In the genomic region with DNA sequence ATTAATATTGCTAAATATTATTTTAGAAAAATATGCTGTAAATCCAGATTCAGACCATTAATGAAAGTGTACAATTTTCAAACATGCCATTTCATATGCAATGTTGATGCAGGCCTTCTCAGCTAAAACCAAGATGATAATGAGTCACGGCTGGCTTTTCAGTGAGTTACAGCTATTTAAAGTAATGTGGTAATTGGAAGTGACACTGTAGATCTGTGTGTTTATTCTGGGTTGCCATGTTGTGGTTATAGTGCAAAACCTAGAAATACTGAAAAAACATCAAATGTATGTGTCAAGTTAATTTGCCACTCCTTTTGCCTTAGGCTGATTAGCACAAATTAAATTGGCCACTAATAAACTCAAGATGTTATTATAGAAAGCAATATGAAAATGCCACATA, we compare ENCODE assay signal across 18 cellular contexts.
A peak's percentile ranks its signal among the peaks of the same experiment; 100 is the strongest.
DNase-seq lines count a peak whose midpoint lies in the region; ATAC-seq and TF ChIP-seq lines count a peak whose summit lies in the region.
"Had no signal": no experiment of that assay in that cellular context is flagged by ENCODE, and none has a peak within 500 bp of the region (broad histone marks: within the 10 kb centered on the region; RNA-seq: fewer than 3 reads in every experiment).

No MANE protein-coding gene starts in this region.

- no peaks in the 10 kb centered on the region for H3K36me3 ChIP-seq in osteoblast (ENCODE audit: insufficient read depth, low read length)
- H3K36me3 ChIP-seq: esophagus squamous epithelium, spleen had no signal

- H3K9me3 Mint-ChIP-seq in activated T-cell treated with anti-CD3 and anti-CD28 coated beads, Interleukin-2, amount 50 U/mL, for 24 hours, result no peaks in the 10 kb centered on the region
- no peaks in the 10 kb centered on the region for H3K9me3 Mint-ChIP-seq in activated T-cell treated with anti-CD3 and anti-CD28 coated beads, Interleukin-2, amount 50 U/mL, for 4 hours
- H3K9me3 Mint-ChIP-seq: WTC11 had no signal

- ATAC-seq in activated T-cell treated with anti-CD3 and anti-CD28 coated beads, Interleukin-2, amount 50 U/mL, for 4 hours, result no peak
- ATAC-seq: CD8-positive, alpha-beta T cell; naive thymus-derived CD4-positive, alpha-beta T cell; WTC11 had no signal

- H3K27ac ChIP-seq in osteoblast (ENCODE audit: low read depth, low read length), result peak overlapping the region; percentile 89
- H3K27ac ChIP-seq: esophagus squamous epithelium, spleen had no signal

- TF ChIP-seq CTCF in osteoblast (IDR thresholded peaks at IDR 0.05; ENCODE audit: extremely low read depth, low read depth, low read length), result no peak

- H3K27ac Mint-ChIP-seq in activated T-cell treated with anti-CD3 and anti-CD28 coated beads, Interleukin-2, amount 50 U/mL, for 24 hours, result no peak overlapping the region
- H3K27ac Mint-ChIP-seq: CD8-positive, alpha-beta T cell; naive thymus-derived CD4-positive, alpha-beta T cell; WTC11 had no signal

- no peaks in the 10 kb centered on the region for H4K20me1 ChIP-seq in osteoblast (ENCODE audit: insufficient read depth, low read length)

- no peak overlapping the region for H3K4me3 Mint-ChIP-seq in activated T-cell treated with anti-CD3 and anti-CD28 coated beads, Interleukin-2, amount 50 U/mL, for 24 hours
- H3K4me3 Mint-ChIP-seq in activated T-cell treated with anti-CD3 and anti-CD28 coated beads, Interleukin-2, amount 50 U/mL, for 4 hours, result no peak overlapping the region
- H3K4me3 Mint-ChIP-seq: CD8-positive, alpha-beta T cell; naive thymus-derived CD4-positive, alpha-beta T cell; WTC11 had no signal

- H3K4me1 Mint-ChIP-seq in activated T-cell treated with anti-CD3 and anti-CD28 coated beads, Interleukin-2, amount 50 U/mL, for 24 hours (ENCODE audit: low read depth), result no peaks in the 10 kb centered on the region
- H3K4me1 Mint-ChIP-seq in activated T-cell treated with anti-CD3 and anti-CD28 coated beads, Interleukin-2, amount 50 U/mL, for 4 hours (ENCODE audit: low read depth), result no peaks in the 10 kb centered on the region
- H3K4me1 Mint-ChIP-seq: naive thymus-derived CD4-positive, alpha-beta T cell had no signal

- peak overlapping the region; percentile 67 for H3K4me2 ChIP-seq in osteoblast (ENCODE audit: insufficient read depth, low read length)

- H3K36me3 Mint-ChIP-seq in activated T-cell treated with anti-CD3 and anti-CD28 coated beads, Interleukin-2, amount 50 U/mL, for 24 hours (ENCODE audit: low read depth), result no peaks in the 10 kb centered on the region
- H3K36me3 Mint-ChIP-seq in activated T-cell treated with anti-CD3 and anti-CD28 coated beads, Interleukin-2, amount 50 U/mL, for 4 hours (ENCODE audit: insufficient read depth), result no peaks in the 10 kb centered on the region
- H3K36me3 Mint-ChIP-seq: CD8-positive, alpha-beta T cell; naive thymus-derived CD4-positive, alpha-beta T cell; WTC11 had no signal

- peak; percentile 33 for DNase-seq in GM03348 (ENCODE audit: low spot score)
- peak; percentile 30 for DNase-seq in OCI-M1 (lab: John Stamatoyannopoulos, UW)
- DNase-seq in dedifferentiated amniotic fluid mesenchymal stem cell (ENCODE audit: extremely low spot score), result peak; percentile 79
- DNase-seq in osteoblast (ENCODE audit: insufficient read length, low spot score, missing footprints), result no peak
- DNase-seq in activated T-cell treated with anti-CD3 and anti-CD28 coated beads, Interleukin-2, amount 50 U/mL, for 24 hours, result no peak
- DNase-seq in NCI-H187 treated with DMSO at 0.1 percent for 48 hours (lab: John Stamatoyannopoulos, UW), result no peak
- no peak for DNase-seq in activated T-cell treated with anti-CD3 and anti-CD28 coated beads, Interleukin-2, amount 50 U/mL, for 4 hours
- no peak for DNase-seq in NCI-H2196 (lab: John Stamatoyannopoulos, UW; ENCODE audit: unreplicated experiment)
- DNase-seq: activated T-cell treated with anti-CD3 and anti-CD28 coated beads, Interleukin-2, amount 50 U/mL, for 48 hours; CD8-positive, alpha-beta T cell; central memory CD4-positive, alpha-beta T cell; esophagus squamous epithelium; islet precursor cell; naive thymus-derived CD4-positive, alpha-beta T cell; NCI-H2227 treated with DMSO at 0.1 percent for 48 hours; SHP77; spleen had no signal

- H3K27me3 ChIP-seq in osteoblast (ENCODE audit: insufficient read depth, low read length), result no peaks in the 10 kb centered on the region
- H3K27me3 ChIP-seq: esophagus squamous epithelium, spleen had no signal

- no peak overlapping the region for H2AFZ ChIP-seq in osteoblast (ENCODE audit: low read length)

- H3K27me3 Mint-ChIP-seq in activated T-cell treated with anti-CD3 and anti-CD28 coated beads, Interleukin-2, amount 50 U/mL, for 24 hours, result no peaks in the 10 kb centered on the region
- no peaks in the 10 kb centered on the region for H3K27me3 Mint-ChIP-seq in activated T-cell treated with anti-CD3 and anti-CD28 coated beads, Interleukin-2, amount 50 U/mL, for 4 hours (ENCODE audit: low read depth)
- H3K27me3 Mint-ChIP-seq: naive thymus-derived CD4-positive, alpha-beta T cell had no signal

- no peaks in the 10 kb centered on the region for H3K79me2 ChIP-seq in osteoblast (ENCODE audit: insufficient read depth, low read length)

- H3K4me1 ChIP-seq in osteoblast (ENCODE audit: insufficient read depth, low read length), result peaks cover 59% of the 10 kb centered on the region
- H3K4me1 ChIP-seq: esophagus squamous epithelium, spleen had no signal

- no peaks in the 10 kb centered on the region for H3K9me3 ChIP-seq in osteoblast (ENCODE audit: low read depth, low read length)
- H3K9me3 ChIP-seq: esophagus squamous epithelium, spleen had no signal

- no peak overlapping the region for H3K4me3 ChIP-seq in osteoblast (ENCODE audit: insufficient read depth, low read length)
- H3K4me3 ChIP-seq: esophagus squamous epithelium, spleen had no signal

Comparison
In these comparisons a context has a peak if more than half of its experiments do, and no peak if none do; other contexts are left out.
1. DNase-seq: peak in GM03348 (single experiment), OCI-M1 (single experiment) and dedifferentiated amniotic fluid mesenchymal stem cell (single experiment); none in osteoblast (single experiment), activated T-cell treated with anti-CD3 and anti-CD28 coated beads, Interleukin-2, amount 50 U/mL, for 24 hours (single experiment), NCI-H187 treated with DMSO at 0.1 percent for 48 hours (single experiment), activated T-cell treated with anti-CD3 and anti-CD28 coated beads, Interleukin-2, amount 50 U/mL, for 4 hours (single experiment) and NCI-H2196 (single experiment).